ENCODE assay signal across 1 cellular context in the genomic region with DNA sequence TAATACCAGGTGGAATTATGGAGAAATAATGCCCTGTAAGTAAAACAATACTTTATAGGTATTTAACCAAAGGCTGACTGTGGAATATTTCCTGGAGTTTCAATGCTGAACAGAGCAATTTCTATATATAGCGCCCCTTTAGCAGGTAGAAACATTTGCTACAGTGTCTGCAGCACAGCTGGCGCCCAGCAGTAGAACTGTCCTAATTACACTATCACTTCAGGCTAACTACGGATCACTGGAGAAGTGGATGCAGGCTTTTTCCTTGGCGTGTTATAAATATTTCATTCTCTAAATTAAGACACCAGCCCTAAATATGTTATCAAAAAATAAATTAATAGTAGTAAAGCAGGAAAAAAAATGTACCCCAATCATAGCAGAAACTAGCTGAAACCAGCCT.
TF ChIP-seq lines count a peak whose summit lies in the region.

No MANE protein-coding gene starts in this region.

TF ChIP-seq in SK-N-SH treated with all-trans-retinoic acid at 6 μM for 48 hours, 23 proteins besides CTCF, POLR2A, EP300 and RAD21:
- no peak for TF ChIP-seq PATZ1 (CRISPR knock-in tag; IDR thresholded peaks at IDR 0.05; ENCODE audit: borderline replicate concordance)
- no peak for TF ChIP-seq PPARA (CRISPR knock-in tag; IDR thresholded peaks at IDR 0.05; ENCODE audit: borderline replicate concordance)
- TF ChIP-seq ESRRG (CRISPR knock-in tag; IDR thresholded peaks at IDR 0.05), result no peak
- no peak for TF ChIP-seq RARB (CRISPR knock-in tag; IDR thresholded peaks at IDR 0.05)
- TF ChIP-seq SNAI2 (CRISPR knock-in tag; IDR thresholded peaks at IDR 0.05), result no peak
- no peak for TF ChIP-seq ZNF8 (CRISPR knock-in tag; IDR thresholded peaks at IDR 0.05)
- TF ChIP-seq ZNF565 (CRISPR knock-in tag; conservative IDR thresholded peaks at IDR 0.05; ENCODE audit: low read depth), result no peak
- TF ChIP-seq ZFP30 (CRISPR knock-in tag; IDR thresholded peaks at IDR 0.05), result no peak
